Comparison of ENCODE assay signal across 9 cellular contexts in genomic region chr3:184156522-184156955, GRCh38. TPM values are rescaled to one million over a fixed set of nuclear protein-coding genes. Genes with fewer than 3 reads are reported as not detected.
DNase-seq lines count a peak whose midpoint lies in the region; ATAC-seq and TF ChIP-seq lines count a peak whose summit lies in the region.
"Had no signal": no experiment of that assay in that cellular context is flagged by ENCODE, and none has a peak within 500 bp of the region (broad histone marks: within the 10 kb centered on the region; RNA-seq: fewer than 3 reads in every experiment).

No MANE protein-coding gene starts in this region.

- peaks cover 53% of the 10 kb centered on the region for H3K4me1 Mint-ChIP-seq in CD4-positive, alpha-beta T cell (ENCODE audit: low read depth)
- peaks cover 20% of the 10 kb centered on the region for H3K4me1 Mint-ChIP-seq in activated T-helper 2 cell treated with anti-CD3 and anti-CD28 coated beads, Interferon-gamma antibody, Interleukin-2, Interleukin-4, amounts not matched to agents 10 μg/mL and 5 μg/mL and 100 μg/mL, durations not matched to agents 14 hours and 24 hours and 36 hours (ENCODE audit: low read depth)

- H3K36me3 Mint-ChIP-seq in CD4-positive, alpha-beta T cell (ENCODE audit: low read depth): peaks cover 8% of the 10 kb centered on the region
- peaks cover 11% of the 10 kb centered on the region for H3K36me3 Mint-ChIP-seq in activated T-helper 2 cell treated with anti-CD3 and anti-CD28 coated beads, Interferon-gamma antibody, Interleukin-2, Interleukin-4, amounts not matched to agents 10 μg/mL and 5 μg/mL and 100 μg/mL, durations not matched to agents 14 hours and 24 hours and 36 hours (ENCODE audit: low read depth)

- TF ChIP-seq CTCF in CD4-positive, alpha-beta T cell (IDR thresholded peaks at IDR 0.05): no peak

- H3K4me3 Mint-ChIP-seq in CD4-positive, alpha-beta T cell: peak overlapping the region; percentile 95
- peak overlapping the region; percentile 96 for H3K4me3 Mint-ChIP-seq in activated T-helper 2 cell treated with anti-CD3 and anti-CD28 coated beads, Interferon-gamma antibody, Interleukin-2, Interleukin-4, amounts not matched to agents 10 μg/mL and 5 μg/mL and 100 μg/mL, durations not matched to agents 14 hours and 24 hours and 36 hours (ENCODE audit: low read depth)

- H3K9me3 ChIP-seq in CD4-positive, alpha-beta T cell (ENCODE audit: control insufficient read depth, low read length): no peaks in the 10 kb centered on the region

- no peaks in the 10 kb centered on the region for H3K9me3 Mint-ChIP-seq in CD4-positive, alpha-beta T cell
- no peaks in the 10 kb centered on the region for H3K9me3 Mint-ChIP-seq in activated T-helper 2 cell treated with anti-CD3 and anti-CD28 coated beads, Interferon-gamma antibody, Interleukin-2, Interleukin-4, amounts not matched to agents 10 μg/mL and 5 μg/mL and 100 μg/mL, durations not matched to agents 14 hours and 24 hours and 36 hours

- H3K27ac Mint-ChIP-seq in CD4-positive, alpha-beta T cell: peak overlapping the region; percentile 81
- peak overlapping the region; percentile 31 for H3K27ac Mint-ChIP-seq in activated T-helper 2 cell treated with anti-CD3 and anti-CD28 coated beads, Interferon-gamma antibody, Interleukin-2, Interleukin-4, amounts not matched to agents 10 μg/mL and 5 μg/mL and 100 μg/mL, durations not matched to agents 14 hours and 24 hours and 36 hours

- POLR2A ChIA-PET in CD4-positive, alpha-beta T cell (lab: Charles Lee): interaction anchor here (0.6 to 1.8 kb wide), 3 partner anchors 18 to 29 kb away, joined by 4 to 13 read pairs (median 6); partner anchors contain the start of genes AP2M1 and EIF2B5

- intact Hi-C loops in CD4-positive, alpha-beta T cell (cut with DNase I, micrococcal nuclease): loop anchor here in 1 of 2 experiments (2.0 kb wide), 1 partner anchor 16 kb away; no protein-coding TSS in a partner anchor
- intact Hi-C loops in activated T-helper 2 cell treated with anti-CD3 and anti-CD28 coated beads, Interferon-gamma antibody, Interleukin-2, Interleukin-4, amounts not matched to agents 10 μg/mL and 5 μg/mL and 100 μg/mL, durations not matched to agents 14 hours and 24 hours and 36 hours (cut with micrococcal nuclease): loop anchor here (1.0 kb wide), 1 partner anchor 21 kb away; the partner anchor contains the start of gene EIF2B5
- intact Hi-C loops in Right ventricle myocardium inferior (cut with DNase I): no loop called here

- no peak for DNase-seq in CD4-positive, alpha-beta T cell
- DNase-seq in HT-29 (ENCODE audit: low spot score) (peak; percentile 32), Right ventricle myocardium inferior (ENCODE audit: missing footprints) (no peak), nucleus accumbens (lab: John Stamatoyannopoulos, UW) (peak in 45 of 56 donors; percentile 9 to 74 (median 42)), germinal center (ENCODE audit: low spot score) (no peak)
- DNase-seq in activated T-helper 2 cell treated with anti-CD3 and anti-CD28 coated beads, Interferon-gamma antibody, Interleukin-2, Interleukin-4, amounts not matched to agents 10 μg/mL and 5 μg/mL and 100 μg/mL, durations not matched to agents 14 hours and 24 hours and 36 hours (ENCODE audit: low spot score): no peak

- no peaks in the 10 kb centered on the region for H3K27me3 Mint-ChIP-seq in CD4-positive, alpha-beta T cell
- H3K27me3 Mint-ChIP-seq in activated T-helper 2 cell treated with anti-CD3 and anti-CD28 coated beads, Interferon-gamma antibody, Interleukin-2, Interleukin-4, amounts not matched to agents 10 μg/mL and 5 μg/mL and 100 μg/mL, durations not matched to agents 14 hours and 24 hours and 36 hours (ENCODE audit: low read depth): no peaks in the 10 kb centered on the region

- no peak for ATAC-seq in CD4-positive, alpha-beta T cell (ENCODE audit: poor library complexity)
- ATAC-seq in Right ventricle myocardium inferior (peak; percentile 57), HG03135 (IDR thresholded peaks at IDR 0.05; ENCODE audit: unreplicated experiment) (no peak), GM21526 (IDR thresholded peaks at IDR 0.05; ENCODE audit: low FRiP score, unreplicated experiment) (no peak)

- no peaks in the 10 kb centered on the region for H3K27me3 ChIP-seq in CD4-positive, alpha-beta T cell (ENCODE audit: control insufficient read depth, insufficient read depth, low read length)

- CTCF ChIA-PET in CD4-positive, alpha-beta T cell (lab: Charles Lee): interaction anchor here (1.3 kb wide), 1 partner anchor 21 kb away, joined by 4 read pairs; the partner anchor contains the start of gene EIF2B5

- H3K27ac ChIP-seq in CD4-positive, alpha-beta T cell (ENCODE audit: low read depth, low read length): no peak overlapping the region

RNA-seq across cellular contexts. Expression of gene DVL3, which starts 1.4 kb away (rescaled TPM):
- total RNA-seq in CD4-positive, alpha-beta T cell: 10 to 100 TPM; 30.0 to 31.7 TPM
- 75.1 and 83.9 TPM in 2 replicates for total RNA-seq in HT-29 (2014; rRNA removed; shearing (Covaris generic))
- total RNA-seq in activated T-helper 2 cell treated with anti-CD3 and anti-CD28 coated beads, Interferon-gamma antibody, Interleukin-2, Interleukin-4, amounts not matched to agents 10 μg/mL and 5 μg/mL and 100 μg/mL, durations not matched to agents 14 hours and 24 hours and 36 hours: 53.8 and 56.1 TPM in 2 replicates
- 60.7 TPM for total RNA-seq in Right ventricle myocardium inferior

RNA-seq across cellular contexts. Expression of gene AP2M1, which starts 18.1 kb away (rescaled TPM):
- 100 to 1,000 TPM; 123 to 136 TPM for total RNA-seq in CD4-positive, alpha-beta T cell
- 280 and 309 TPM in 2 replicates for total RNA-seq in HT-29 (2014; rRNA removed; shearing (Covaris generic))
- 234 and 240 TPM in 2 replicates for total RNA-seq in activated T-helper 2 cell treated with anti-CD3 and anti-CD28 coated beads, Interferon-gamma antibody, Interleukin-2, Interleukin-4, amounts not matched to agents 10 μg/mL and 5 μg/mL and 100 μg/mL, durations not matched to agents 14 hours and 24 hours and 36 hours
- total RNA-seq in Right ventricle myocardium inferior: 269 TPM

RNA-seq across cellular contexts. Expression of gene EIF2B5, which starts 21.4 kb away (rescaled TPM):
- total RNA-seq in CD4-positive, alpha-beta T cell: 10 to 100 TPM; 53.6 TPM
- total RNA-seq in HT-29 (2014; rRNA removed; shearing (Covaris generic)): 36.2 and 44.8 TPM in 2 replicates
- total RNA-seq in activated T-helper 2 cell treated with anti-CD3 and anti-CD28 coated beads, Interferon-gamma antibody, Interleukin-2, Interleukin-4, amounts not matched to agents 10 μg/mL and 5 μg/mL and 100 μg/mL, durations not matched to agents 14 hours and 24 hours and 36 hours: 70.2 and 75.0 TPM in 2 replicates
- 32.2 TPM for total RNA-seq in Right ventricle myocardium inferior

RNA-seq across cellular contexts. Expression of gene ABCF3, which starts 29.5 kb away (rescaled TPM):
- 100 to 1,000 TPM; 163 to 166 TPM for total RNA-seq in CD4-positive, alpha-beta T cell
- total RNA-seq in HT-29 (2014; rRNA removed; shearing (Covaris generic)): 42.3 and 51.3 TPM in 2 replicates
- total RNA-seq in activated T-helper 2 cell treated with anti-CD3 and anti-CD28 coated beads, Interferon-gamma antibody, Interleukin-2, Interleukin-4, amounts not matched to agents 10 μg/mL and 5 μg/mL and 100 μg/mL, durations not matched to agents 14 hours and 24 hours and 36 hours: 68.2 and 73.4 TPM in 2 replicates
- 68.2 TPM for total RNA-seq in Right ventricle myocardium inferior

RNA-seq across cellular contexts. Expression of gene HTR3E, which starts 59.7 kb away (rescaled TPM):
- not detected for total RNA-seq in CD4-positive, alpha-beta T cell
- total RNA-seq in HT-29 (2014; rRNA removed; shearing (Covaris generic)): not detected in 2 replicates
- not detected in 2 replicates for total RNA-seq in activated T-helper 2 cell treated with anti-CD3 and anti-CD28 coated beads, Interferon-gamma antibody, Interleukin-2, Interleukin-4, amounts not matched to agents 10 μg/mL and 5 μg/mL and 100 μg/mL, durations not matched to agents 14 hours and 24 hours and 36 hours
- total RNA-seq in Right ventricle myocardium inferior: not detected
- total RNA-seq: T-helper 1 cell treated with Interleukin-12 subunit alpha and Interleukin-12 subunit beta and Interleukin-4 antibody, amounts not matched to agents 30 ng/mL and 1 ng/mL, for 36 hours had no signal

Comparison
In these comparisons a context has a peak if more than half of its experiments do, and no peak if none do; other contexts are left out.
1. DNase-seq: peak in HT-29 (single experiment) and nucleus accumbens (45 of 56); none in CD4-positive, alpha-beta T cell (0 of 10), activated T-helper 2 cell treated with anti-CD3 and anti-CD28 coated beads, Interferon-gamma antibody, Interleukin-2, Interleukin-4, amounts not matched to agents 10 μg/mL and 5 μg/mL and 100 μg/mL, durations not matched to agents 14 hours and 24 hours and 36 hours (single experiment), Right ventricle myocardium inferior (single experiment) and germinal center (single experiment).